16 cellular contexts compared by ENCODE assay signal in genomic region chrX:47498411-47498810, GRCh38. TPM values are rescaled to one million over a fixed set of nuclear protein-coding genes. Genes with fewer than 3 reads are reported as not detected.
A peak's percentile ranks its signal among the peaks of the same experiment; 100 is the strongest.
DNase-seq lines count a peak whose midpoint lies in the region; TF ChIP-seq lines count a peak whose summit lies in the region.
"Had no signal": no experiment of that assay in that cellular context is flagged by ENCODE, and none has a peak within 500 bp of the region (broad histone marks: within the 10 kb centered on the region; RNA-seq: fewer than 3 reads in every experiment).

No MANE protein-coding gene starts in this region.

- no peaks in the 10 kb centered on the region for H3K79me2 ChIP-seq in PC-9 (ENCODE audit: low read depth)
- H3K79me2 ChIP-seq in smooth muscle cell (ENCODE audit: low read depth): no peaks in the 10 kb centered on the region

- BruUV-seq in PC-9 (replicated peaks; lab: Mats Ljungman, UMichigan): no TSS peak

- H3K4me3 ChIP-seq in PC-9 (no peak overlapping the region), SK-N-MC (no peak overlapping the region), smooth muscle cell (no peak overlapping the region), spleen (no peak overlapping the region)
- H3K4me3 ChIP-seq: BLaER1, GM12878, GM23338 had no signal

- H3K9ac ChIP-seq in SK-N-MC (ENCODE audit: insufficient read length) (no peak overlapping the region), smooth muscle cell (ENCODE audit: low read depth) (no peak overlapping the region)
- H3K9ac ChIP-seq: BLaER1 had no signal

- H3K27ac ChIP-seq in PC-9 (peak overlapping the region; percentile 69), SK-N-MC (0 out of 2 replicates have a peak overlapping the region, but pooled peaks have one; percentile 34), smooth muscle cell (ENCODE audit: low read depth) (peak overlapping the region; percentile 40), spleen (no peak overlapping the region)
- H3K27ac ChIP-seq: 22Rv1, BLaER1 had no signal

- H3K27me3 ChIP-seq in PC-9 (ENCODE audit: insufficient read depth, low read depth) (no peaks in the 10 kb centered on the region), smooth muscle cell (ENCODE audit: low read depth) (no peaks in the 10 kb centered on the region), spleen (replicated peaks in 1 of 7) (no peaks in the 10 kb centered on the region)

- POLR2A ChIA-PET in PC-9 (lab: Charles Lee; ENCODE audit: unreplicated experiment): no interaction called here
- POLR2A ChIA-PET in activated CD4-positive, alpha-beta memory T cell treated with anti-CD3 and anti-CD28 coated beads, Interleukin-2, amount 10 ng/mL, durations not matched to agents 7 days and 5 days (lab: Charles Lee): no interaction called here

- H3K4me3 Mint-ChIP-seq in activated CD4-positive, alpha-beta memory T cell treated with anti-CD3 and anti-CD28 coated beads, Interleukin-2, amount 10 ng/mL, durations not matched to agents 7 days and 5 days: no peak overlapping the region
- H3K4me3 Mint-ChIP-seq: CD8-positive, alpha-beta memory T cell; GM23338 had no signal

- no peaks in the 10 kb centered on the region for H3K9me3 Mint-ChIP-seq in activated CD4-positive, alpha-beta memory T cell treated with anti-CD3 and anti-CD28 coated beads, Interleukin-2, amount 10 ng/mL, durations not matched to agents 7 days and 5 days
- H3K9me3 Mint-ChIP-seq: CD8-positive, alpha-beta memory T cell; GM23338 had no signal

- DNase-seq in SIG-M5 treated with dmso at 0.1 percent for 504 hours (lab: John Stamatoyannopoulos, UW; ENCODE audit: unreplicated experiment) (peak; percentile 13), SIG-M5 (lab: John Stamatoyannopoulos, UW) (no peak), PC-9 (peak in 1 of 2 experiments; percentile 77), SK-N-MC (ENCODE audit: low read depth, low spot score) (no peak), smooth muscle cell (lab: John Stamatoyannopoulos, UW; ENCODE audit: unreplicated experiment) (no peak), NCI-H524 treated with DMSO at 0.1 percent for 48 hours (lab: John Stamatoyannopoulos, UW) (no peak), spleen (no peak)
- no peak for DNase-seq in activated CD4-positive, alpha-beta memory T cell treated with anti-CD3 and anti-CD28 coated beads, Interleukin-2, amount 10 ng/mL, durations not matched to agents 7 days and 5 days
- DNase-seq: AML-193; CD8-positive, alpha-beta memory T cell; DMS53; H7 had no signal

- H3K27me3 Mint-ChIP-seq in activated CD4-positive, alpha-beta memory T cell treated with anti-CD3 and anti-CD28 coated beads, Interleukin-2, amount 10 ng/mL, durations not matched to agents 7 days and 5 days: no peaks in the 10 kb centered on the region

- H3F3A ChIP-seq in PC-9 (ENCODE audit: insufficient read depth, low read depth) (peaks cover 24% of the 10 kb centered on the region; the same call in 1 of the 2 replicates), smooth muscle cell (ENCODE audit: low read depth) (no peaks in the 10 kb centered on the region)

- H3K36me3 ChIP-seq in PC-9 (ENCODE audit: low read depth) (no peaks in the 10 kb centered on the region), SK-N-MC (ENCODE audit: insufficient read depth, low read length) (no peaks in the 10 kb centered on the region), smooth muscle cell (ENCODE audit: low read depth) (no peaks in the 10 kb centered on the region), spleen (no peaks in the 10 kb centered on the region)
- H3K36me3 ChIP-seq: BLaER1 had no signal

- H4K20me1 ChIP-seq in PC-9 (ENCODE audit: insufficient read depth): no peaks in the 10 kb centered on the region
- H4K20me1 ChIP-seq in smooth muscle cell (ENCODE audit: low read depth): no peaks in the 10 kb centered on the region
- H4K20me1 ChIP-seq: BLaER1 had no signal

- H3K27ac Mint-ChIP-seq in activated CD4-positive, alpha-beta memory T cell treated with anti-CD3 and anti-CD28 coated beads, Interleukin-2, amount 10 ng/mL, durations not matched to agents 7 days and 5 days: no peak overlapping the region
- H3K27ac Mint-ChIP-seq: CD8-positive, alpha-beta memory T cell; GM23338 had no signal

- H3K9me2 ChIP-seq in PC-9 (ENCODE audit: insufficient read depth): no peaks in the 10 kb centered on the region

- no peak for TF ChIP-seq POLR2A in spleen (IDR thresholded peaks at IDR 0.05)

- intact Hi-C loops in PC-9 (cut with micrococcal nuclease; ENCODE audit: unreplicated experiment): no loop called here
- intact Hi-C loops in spleen (cut with DNase I; ENCODE audit: low total_unique reads): no loop called here

- peaks cover 7% of the 10 kb centered on the region for H3K4me1 Mint-ChIP-seq in activated CD4-positive, alpha-beta memory T cell treated with anti-CD3 and anti-CD28 coated beads, Interleukin-2, amount 10 ng/mL, durations not matched to agents 7 days and 5 days

- TF ChIP-seq CTCF in PC-9 (conservative IDR thresholded peaks at IDR 0.05) (no peak), smooth muscle cell (IDR thresholded peaks at IDR 0.05; ENCODE audit: borderline replicate concordance, insufficient read depth, poor library complexity, severe bottlenecking) (no peak), spleen (IDR thresholded peaks at IDR 0.05 in 8 of 11, conservative IDR thresholded peaks at IDR 0.05 in 3 of 11) (no peak)

- H2AFZ ChIP-seq in PC-9: no peak overlapping the region
- H2AFZ ChIP-seq in smooth muscle cell (ENCODE audit: low read depth): no peak overlapping the region
- H2AFZ ChIP-seq: GM23338 had no signal

- H3K4me1 ChIP-seq in PC-9 (replicated peaks; ENCODE audit: insufficient read depth): peaks cover 46% of the 10 kb centered on the region
- H3K4me1 ChIP-seq in smooth muscle cell (ENCODE audit: low read depth): peaks cover 11% of the 10 kb centered on the region
- peaks cover 0 to 19% (median 3%) of the 10 kb centered on the region in 6 donors for H3K4me1 ChIP-seq in spleen

- H3K4me2 ChIP-seq in PC-9: peak overlapping the region; percentile 26; the same call in 1 of the 2 replicates
- H3K4me2 ChIP-seq in smooth muscle cell: no peak overlapping the region
- H3K4me2 ChIP-seq: BLaER1, GM23338 had no signal

- CTCF ChIA-PET in PC-9 (lab: Charles Lee): no interaction called here
- CTCF ChIA-PET in activated CD4-positive, alpha-beta memory T cell treated with anti-CD3 and anti-CD28 coated beads, Interleukin-2, amount 10 ng/mL, durations not matched to agents 7 days and 5 days (lab: Charles Lee): interaction anchor here (7.4 kb wide), 1 partner anchor 25 kb away, joined by 43 read pairs; no protein-coding TSS in a partner anchor

- H3K9me3 ChIP-seq in PC-9 (ENCODE audit: insufficient read depth, low read depth): no peaks in the 10 kb centered on the region
- H3K9me3 ChIP-seq in SK-N-MC (ENCODE audit: low read depth, low read length): no peaks in the 10 kb centered on the region
- H3K9me3 ChIP-seq in smooth muscle cell (replicated peaks; ENCODE audit: low read depth): no peaks in the 10 kb centered on the region
- H3K9me3 ChIP-seq in spleen: peaks cover 0 to 3% (median 0%) of the 10 kb centered on the region in 8 donors

- 76% methylated on average over 4 of the region's 4 CpGs for WGBS in smooth muscle cell (ENCODE audit: low lambda C conversion rate)
- 56 to 87% (median 70%) methylated on average over 4 of the region's 4 CpGs for WGBS in spleen, 5 donors

- no peaks in the 10 kb centered on the region for H3K36me3 Mint-ChIP-seq in activated CD4-positive, alpha-beta memory T cell treated with anti-CD3 and anti-CD28 coated beads, Interleukin-2, amount 10 ng/mL, durations not matched to agents 7 days and 5 days (ENCODE audit: low read depth)
- H3K36me3 Mint-ChIP-seq: CD8-positive, alpha-beta memory T cell had no signal

RNA-seq across cellular contexts. Expression of gene ZNF41, which starts 15.4 kb away (rescaled TPM):
- 1.8 and 3.1 TPM in 2 replicates for total RNA-seq in PC-9 (2021)
- total RNA-seq in smooth muscle cell: 4.6 and 6.7 TPM in 2 replicates
- polyA plus RNA-seq in smooth muscle cell: 2.7 and 4.6 TPM in 2 replicates
- 10 to 100 TPM in 1 of 2 experiments, 1 to 10 TPM in 1; 9.0 to 10.9 TPM for total RNA-seq in activated CD4-positive, alpha-beta memory T cell treated with anti-CD3 and anti-CD28 coated beads, Interleukin-2, amount 10 ng/mL, durations not matched to agents 7 days and 5 days
- 10 to 100 TPM; 10.6 to 17.0 (median 13.5) TPM for total RNA-seq in spleen
- polyA plus RNA-seq in spleen: 1 to 10 TPM; 2.4 to 3.6 (median 3.2) TPM

Comparison
In these comparisons a context has a peak if more than half of its experiments do, and no peak if none do; other contexts are left out.
1. H3K27ac ChIP-seq: peak in PC-9 (single experiment), SK-N-MC (single experiment) and smooth muscle cell (single experiment); none in spleen (0 of 8).